Comparison of ENCODE assay signal across 8 cellular contexts in the genomic region with DNA sequence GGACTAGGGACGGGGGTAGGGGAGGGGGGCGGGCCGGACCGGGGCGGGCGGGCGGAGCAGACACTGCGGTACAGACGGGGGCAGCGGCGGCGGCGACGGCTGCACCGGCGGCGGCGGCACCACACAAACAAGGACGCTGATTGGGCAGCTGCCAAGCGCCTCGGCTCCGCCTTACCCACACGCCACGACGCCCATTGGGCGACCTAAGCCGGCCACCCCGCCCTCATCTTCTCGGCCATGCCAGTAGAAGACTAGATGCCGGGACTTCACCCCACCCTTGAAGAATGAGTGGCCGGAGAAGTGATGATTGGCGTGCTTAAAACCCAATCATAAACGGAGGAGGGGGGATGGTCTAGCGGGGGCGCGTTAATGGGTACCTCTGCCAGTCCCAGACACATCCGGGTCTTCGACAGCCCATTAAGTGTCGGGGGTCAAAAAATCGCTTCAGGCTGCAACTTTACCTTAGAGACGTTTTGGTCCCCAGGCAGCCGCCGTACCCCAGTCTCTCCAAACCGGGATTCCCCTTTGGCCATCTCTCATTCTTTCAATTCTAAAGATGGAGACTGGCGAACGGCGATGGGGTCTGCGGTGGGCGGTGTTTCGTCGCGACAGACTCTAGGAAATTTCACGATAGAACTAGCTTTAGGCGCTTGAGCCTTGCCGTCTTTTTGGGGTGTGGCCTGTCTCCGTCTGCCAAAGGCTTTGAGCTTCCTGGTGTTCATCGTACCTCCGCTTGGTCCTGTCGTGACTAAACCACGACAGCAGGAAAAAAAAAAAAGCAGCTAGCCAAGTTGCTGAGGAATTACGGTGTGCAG. TPM values are rescaled to one million over a fixed set of nuclear protein-coding genes. Genes with fewer than 3 reads are reported as not detected.
DNase-seq lines count a peak whose midpoint lies in the region; ATAC-seq and TF ChIP-seq lines count a peak whose summit lies in the region.

A gene (minus strand): TSS at position 135 of the 815 bp plus-strand sequence. CDS start 94,625 bp downstream, outside the sequence.

- TF ChIP-seq POLR2A in prostate gland (IDR thresholded peaks at IDR 0.05), result peak; percentile 59

- ATAC-seq in HG02884 (IDR thresholded peaks at IDR 0.05; ENCODE audit: unreplicated experiment) (peak; percentile 89), left ventricle myocardium superior (peak; percentile 98)

- H3K4me1 ChIP-seq in prostate gland (replicated peaks) (peaks cover 16% of the 10 kb centered on the region), urinary bladder (ENCODE audit: insufficient read depth) (peaks cover 2% of the 10 kb centered on the region)

- WGBS in prostate gland, result under 1% methylated on average over 52 of the region's 61 CpGs
- WGBS in urinary bladder, result under 1% methylated on average over 61 of the region's 61 CpGs

- peak within 1 kb of the TSS; percentile 95 for H3K27ac Mint-ChIP-seq in T-helper 1 cell treated with Interleukin-12 subunit alpha and Interleukin-12 subunit beta and Interleukin-4 antibody, amounts not matched to agents 30 μg/mL and 1 μg/mL, for 36 hours

- no peaks in the 10 kb centered on the region for H3K27me3 ChIP-seq in prostate gland (replicated peaks; ENCODE audit: insufficient read depth)

- intact Hi-C loops in left ventricle myocardium superior (cut with micrococcal nuclease), result loop anchor here (10.0 kb wide), 1 partner anchor 98 kb away; no protein-coding TSS in a partner anchor
- intact Hi-C loops in prostate gland (cut with DNase I), result loop anchor here (2.0 kb wide), 1 partner anchor 132 kb away; no protein-coding TSS in a partner anchor

- H3K4me3 Mint-ChIP-seq in T-helper 1 cell treated with Interleukin-12 subunit alpha and Interleukin-12 subunit beta and Interleukin-4 antibody, amounts not matched to agents 30 μg/mL and 1 μg/mL, for 36 hours, result peak within 1 kb of the TSS; percentile 92

- H3K4me3 ChIP-seq in prostate gland, result peak within 1 kb of the TSS; percentile 71 to 91
- peak within 1 kb of the TSS; percentile 97 for H3K4me3 ChIP-seq in urinary bladder (ENCODE audit: low read depth, low read length)

- in situ Hi-C loops in GM13977 (cut with MboI; ENCODE audit: low pct_unique_long_range_greater_than_20kb, low sequenced_read_pairs, unreplicated experiment), result no loop called here

- peaks cover 32% of the 10 kb centered on the region for H3K4me1 Mint-ChIP-seq in T-helper 1 cell treated with Interleukin-12 subunit alpha and Interleukin-12 subunit beta and Interleukin-4 antibody, amounts not matched to agents 30 μg/mL and 1 μg/mL, for 36 hours (ENCODE audit: low read depth)

- TF ChIP-seq CTCF in GM13977 (IDR thresholded peaks at IDR 0.05; ENCODE audit: extremely low read depth, insufficient read depth, missing control alignments), result no peak
- TF ChIP-seq CTCF in prostate gland (IDR thresholded peaks at IDR 0.05), result peak in 1 of 4 experiments; percentile 5

- peaks cover 11% of the 10 kb centered on the region for H3K36me3 Mint-ChIP-seq in T-helper 1 cell treated with Interleukin-12 subunit alpha and Interleukin-12 subunit beta and Interleukin-4 antibody, amounts not matched to agents 30 μg/mL and 1 μg/mL, for 36 hours (ENCODE audit: low read depth)

- peak within 1 kb of the TSS; percentile 88 to 95 for H3K27ac ChIP-seq in prostate gland
- peak within 1 kb of the TSS; percentile 79 for H3K27ac ChIP-seq in urinary bladder (ENCODE audit: low read depth)

- DNase-seq in GM13977 (ENCODE audit: low spot score) (peak; percentile 98), NCI-H1694 (lab: John Stamatoyannopoulos, UW) (peak; percentile 100), amygdala (lab: John Stamatoyannopoulos, UW) (peak; percentile 92 to 100 (median 99)), left ventricle myocardium superior (peak; percentile 100), prostate gland (ENCODE audit: low spot score) (peak; percentile 100)

- no peaks in the 10 kb centered on the region for H3K9me3 Mint-ChIP-seq in T-helper 1 cell treated with Interleukin-12 subunit alpha and Interleukin-12 subunit beta and Interleukin-4 antibody, amounts not matched to agents 30 μg/mL and 1 μg/mL, for 36 hours

- H3K9me3 ChIP-seq in prostate gland, result no peaks in the 10 kb centered on the region

- no peaks in the 10 kb centered on the region for H3K27me3 Mint-ChIP-seq in T-helper 1 cell treated with Interleukin-12 subunit alpha and Interleukin-12 subunit beta and Interleukin-4 antibody, amounts not matched to agents 30 μg/mL and 1 μg/mL, for 36 hours (ENCODE audit: low read depth)

- H3K36me3 ChIP-seq in prostate gland (no peaks in the 10 kb centered on the region), urinary bladder (ENCODE audit: insufficient read depth) (peaks cover 1% of the 10 kb centered on the region)

RNA-seq across cellular contexts. Expression of the gene that starts here (rescaled TPM):
- total RNA-seq in left ventricle myocardium superior (34.6 TPM), prostate gland (10 to 100 TPM; 24.5 to 29.7 TPM), urinary bladder (11.5 TPM)
- 8.5 TPM for polyA plus RNA-seq in urinary bladder

Comparison
In these comparisons a context has a peak if more than half of its experiments do, and no peak if none do; other contexts are left out.
1. Peak in every context shown above with its lines: DNase-seq, ATAC-seq, H3K4me3 ChIP-seq and H3K27ac ChIP-seq.